In the genomic region with DNA sequence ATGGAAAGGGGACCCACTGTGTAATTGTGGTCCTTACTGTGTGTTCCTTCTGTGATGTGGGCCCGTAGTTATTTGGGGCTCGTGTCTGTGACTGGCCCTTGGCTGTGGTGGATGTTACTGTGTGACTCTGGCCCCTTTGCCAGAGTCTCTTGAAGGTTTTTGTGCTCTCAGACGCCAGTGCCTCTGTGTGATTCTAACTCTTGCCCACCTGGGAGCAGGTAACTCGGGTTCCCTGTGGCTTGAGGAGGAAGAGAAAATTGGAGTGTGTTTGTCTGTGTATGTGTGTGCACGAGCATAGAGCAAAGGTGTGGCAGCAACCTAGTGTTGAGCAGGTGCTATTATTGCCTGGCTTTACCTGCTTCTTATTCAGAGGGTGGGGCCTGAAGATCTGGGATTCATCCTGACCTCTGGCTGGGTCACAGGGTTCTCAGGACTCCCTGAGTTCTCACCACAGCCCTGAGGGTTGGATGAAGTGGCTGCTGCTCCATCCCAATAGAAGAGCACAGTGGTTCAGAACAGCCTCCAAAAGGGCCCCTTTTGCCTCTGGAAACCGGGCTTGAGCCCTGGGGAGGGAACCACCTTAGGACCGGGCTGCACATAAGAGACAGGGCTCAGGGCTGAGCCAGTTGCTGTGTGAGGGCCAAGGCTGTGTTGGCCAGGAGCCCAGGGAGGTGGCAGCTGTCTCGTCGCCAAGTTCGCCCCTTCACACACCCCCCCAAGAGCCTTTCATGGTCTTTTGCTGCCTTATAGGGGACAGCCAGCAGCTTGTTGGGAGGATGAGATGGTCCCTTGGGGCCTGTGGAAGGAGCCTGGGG, we compare ENCODE assay signal across 8 cellular contexts. TPM values are rescaled to one million over a fixed set of nuclear protein-coding genes. Genes with fewer than 3 reads are reported as not detected.
DNase-seq lines count a peak whose midpoint lies in the region; ATAC-seq and TF ChIP-seq lines count a peak whose summit lies in the region.

No MANE protein-coding gene starts in this region.

- H3K4me1 Mint-ChIP-seq in MCF 10A (ENCODE audit: insufficient read depth, unreplicated experiment) (peaks cover 10% of the 10 kb centered on the region), mesothelial cell of epicardium (peaks cover 7% of the 10 kb centered on the region)

- H3K27me3 ChIP-seq in BLaER1 treated with 17β-estradiol and CSF1 and Interleukin-3, amounts not matched to agents 10 nM and 100 nM, result peaks cover 0 to 38% (median 13%) of the 10 kb centered on the region in 11 experiments; a peak in 12 of 22 replicates
- no peaks in the 10 kb centered on the region for H3K27me3 ChIP-seq in KMS-11 (ENCODE audit: insufficient read depth, low read depth)

- H3K9me3 ChIP-seq in BLaER1 treated with 17β-estradiol and CSF1 and Interleukin-3, amounts not matched to agents 10 nM and 100 nM (replicated peaks in 1 of 11), result peaks cover 14 to 31% (median 23%) of the 10 kb centered on the region in 11 experiments; a peak in 20 of 22 replicates

- intact Hi-C loops in MCF 10A (cut with micrococcal nuclease), result no loop called here

- peak overlapping the region; percentile 50 to 79 (median 72) for H3K4me3 ChIP-seq in BLaER1 treated with 17β-estradiol and CSF1 and Interleukin-3, amounts not matched to agents 10 nM and 100 nM
- no peak overlapping the region for H3K4me3 ChIP-seq in KMS-11 (IDR thresholded peaks at IDR 0.05; ENCODE audit: insufficient read depth, low read depth, low read length)

- H3K79me2 ChIP-seq in KMS-11 (ENCODE audit: insufficient read depth, low read depth), result peaks cover 76% of the 10 kb centered on the region

- CTCF ChIA-PET in MCF 10A (lab: Yijun Ruan, JAX), result no interaction called here

- peaks cover 11 to 65% (median 40%) of the 10 kb centered on the region in 11 experiments; a peak in 20 of 22 replicates for H4K20me1 ChIP-seq in BLaER1 treated with 17β-estradiol and CSF1 and Interleukin-3, amounts not matched to agents 10 nM and 100 nM
- H4K20me1 ChIP-seq in KMS-11 (ENCODE audit: insufficient read depth), result no peaks in the 10 kb centered on the region

- no peak overlapping the region for H2AFZ ChIP-seq in KMS-11 (ENCODE audit: low read depth)

- DNase-seq in MCF 10A (ENCODE audit: unreplicated experiment) (no peak), mesothelial cell of epicardium (ENCODE audit: low spot score in 2 of 2, unreplicated experiment in 2 of 2) (no peak), HPDE6-E6E7 (ENCODE audit: extremely low spot score) (no peak)
- DNase-seq in stimulated activated CD4-positive, alpha-beta T cell treated with anti-CD3 and anti-CD28 coated beads, Interleukin-4, amount 100 ng/mL, for 4 hours, result no peak

- peaks cover 15 to 27% (median 22%) of the 10 kb centered on the region in 10 experiments; a peak in 18 of 20 replicates for H3K4me1 ChIP-seq in BLaER1 treated with 17β-estradiol and CSF1 and Interleukin-3, amounts not matched to agents 10 nM and 100 nM
- H3K4me1 ChIP-seq in KMS-11 (ENCODE audit: low read depth, poor library complexity, severe bottlenecking), result peaks cover 15% of the 10 kb centered on the region

- TF ChIP-seq CTCF in KMS-11 (conservative IDR thresholded peaks at IDR 0.05; ENCODE audit: low read depth, low read length), result no peak
- TF ChIP-seq CTCF in MCF 10A (IDR thresholded peaks at IDR 0.05; ENCODE audit: unreplicated experiment), result no peak
- no peak for TF ChIP-seq CTCF in mesothelial cell of epicardium (IDR thresholded peaks at IDR 0.05; ENCODE audit: unreplicated experiment)

- peak overlapping the region in 10 of 11 experiments; percentile 87 to 95 (median 92); a peak in 17 of 22 replicates for H3K27ac ChIP-seq in BLaER1 treated with 17β-estradiol and CSF1 and Interleukin-3, amounts not matched to agents 10 nM and 100 nM
- H3K27ac ChIP-seq in KMS-11, result peak overlapping the region; percentile 98; the same call in 1 of the 2 replicates

- H3K27ac Mint-ChIP-seq in MCF 10A (ENCODE audit: low read depth, unreplicated experiment) (peak overlapping the region; percentile 98), mesothelial cell of epicardium (peak overlapping the region; percentile 99)

- TSS peak; percentile 27 for BruUV-seq in MCF 10A (replicated peaks; lab: Mats Ljungman, UMichigan)

- peak overlapping the region; percentile 83 to 92 (median 90) for H3K4me2 ChIP-seq in BLaER1 treated with 17β-estradiol and CSF1 and Interleukin-3, amounts not matched to agents 10 nM and 100 nM
- peak overlapping the region; percentile 76 for H3K4me2 ChIP-seq in KMS-11

- H3K36me3 Mint-ChIP-seq in MCF 10A (ENCODE audit: insufficient read depth, unreplicated experiment) (peaks cover 36% of the 10 kb centered on the region), mesothelial cell of epicardium (peaks cover 23% of the 10 kb centered on the region)

- POLR2A ChIA-PET in MCF 10A (lab: Yijun Ruan, JAX), result interaction anchor here (0.6 kb wide), 1 partner anchor 72 kb away, joined by 3 read pairs; no protein-coding TSS in a partner anchor

- peaks cover 30 to 54% (median 45%) of the 10 kb centered on the region in 11 experiments for H3K36me3 ChIP-seq in BLaER1 treated with 17β-estradiol and CSF1 and Interleukin-3, amounts not matched to agents 10 nM and 100 nM
- no peaks in the 10 kb centered on the region for H3K36me3 ChIP-seq in KMS-11 (ENCODE audit: insufficient read depth)

- ATAC-seq in HG02970 (IDR thresholded peaks at IDR 0.05; ENCODE audit: low FRiP score, unreplicated experiment) (no peak), HG03565 (IDR thresholded peaks at IDR 0.05; ENCODE audit: unreplicated experiment) (no peak)

- peak overlapping the region; percentile 88 to 95 (median 91) for H3K9ac ChIP-seq in BLaER1 treated with 17β-estradiol and CSF1 and Interleukin-3, amounts not matched to agents 10 nM and 100 nM
- H3K9ac ChIP-seq in KMS-11, result peak overlapping the region; percentile 95; the same call in 1 of the 2 replicates

- H3K9me3 Mint-ChIP-seq in MCF 10A (ENCODE audit: unreplicated experiment) (no peaks in the 10 kb centered on the region), mesothelial cell of epicardium (peaks cover 20% of the 10 kb centered on the region)

- peaks cover 43% of the 10 kb centered on the region for H3K27me3 Mint-ChIP-seq in MCF 10A (ENCODE audit: insufficient read depth, unreplicated experiment)
- no peaks in the 10 kb centered on the region for H3K27me3 Mint-ChIP-seq in mesothelial cell of epicardium (ENCODE audit: low read depth)

- H3K4me3 Mint-ChIP-seq in MCF 10A (ENCODE audit: unreplicated experiment) (peak overlapping the region; percentile 98), mesothelial cell of epicardium (peak overlapping the region; percentile 98)

RNA-seq across cellular contexts. Expression of a gene that starts 1.3 kb away (rescaled TPM):
- total RNA-seq in MCF 10A (2022), result 63.3 and 69.5 TPM in 2 replicates
- 56.7 to 61.4 TPM (median 58.7 TPM) in 3 replicates for total RNA-seq in mesothelial cell of epicardium

RNA-seq across cellular contexts. Expression of a gene that starts 1.8 kb away (rescaled TPM):
- total RNA-seq in MCF 10A (2022), result 91.8 and 98.5 TPM in 2 replicates
- total RNA-seq in mesothelial cell of epicardium, result 82.9 to 85.7 TPM (median 83.9 TPM) in 3 replicates

RNA-seq across cellular contexts. Expression of a gene that starts 47.3 kb away (rescaled TPM):
- total RNA-seq in MCF 10A (2022), result 248 and 293 TPM in 2 replicates
- 349 to 350 TPM (median 350 TPM) in 3 replicates for total RNA-seq in mesothelial cell of epicardium
